Comparison of ENCODE assay signal across 1 cellular context in the genomic region with DNA sequence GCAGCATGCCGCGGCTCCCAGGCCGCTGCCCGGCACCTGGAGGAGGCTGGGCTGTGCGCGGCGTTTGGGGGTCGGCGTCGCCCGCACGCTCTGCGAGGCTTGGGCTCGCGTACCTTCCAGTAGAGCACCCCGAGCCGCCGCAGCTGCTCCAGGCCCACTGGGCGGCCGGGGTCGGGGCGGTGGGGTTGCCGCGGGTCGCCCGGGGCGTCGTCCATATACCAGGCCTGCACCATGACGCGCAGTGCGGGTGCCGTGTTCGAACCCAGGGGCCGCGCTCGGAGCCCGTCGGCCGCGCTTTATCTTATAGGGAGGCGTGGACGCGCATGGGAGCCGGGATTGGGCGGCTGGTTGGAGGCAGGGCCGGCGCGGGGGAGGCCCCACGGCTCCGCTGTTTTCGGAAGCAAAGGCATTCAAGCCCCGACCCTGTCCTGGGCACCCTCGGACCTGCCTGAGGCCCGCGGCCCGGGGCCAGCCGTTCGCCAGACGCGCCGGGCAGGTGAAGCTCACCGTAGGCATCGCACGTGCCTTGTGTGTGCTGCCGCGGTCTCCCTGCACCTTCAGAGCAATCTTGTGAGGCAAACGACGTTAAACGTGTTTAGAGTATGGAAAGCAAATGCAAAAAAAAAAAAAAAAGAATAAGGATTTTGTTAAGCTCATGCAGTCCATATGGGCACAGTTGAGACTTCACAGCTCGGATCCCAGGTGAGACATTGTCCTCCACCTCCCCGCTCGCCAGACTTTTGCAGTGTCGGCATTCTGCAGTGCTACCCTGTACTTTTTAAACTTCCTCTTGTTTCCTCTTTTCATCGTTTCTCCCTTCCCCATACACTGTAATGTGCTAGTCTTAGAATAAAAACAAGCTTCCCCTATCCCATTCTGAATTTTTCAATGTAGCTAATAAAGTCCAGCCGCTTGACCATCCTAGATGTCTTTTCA.
A peak's percentile ranks its signal among the peaks of the same experiment; 100 is the strongest.
TF ChIP-seq lines count a peak whose summit lies in the region.

A gene with protein sequence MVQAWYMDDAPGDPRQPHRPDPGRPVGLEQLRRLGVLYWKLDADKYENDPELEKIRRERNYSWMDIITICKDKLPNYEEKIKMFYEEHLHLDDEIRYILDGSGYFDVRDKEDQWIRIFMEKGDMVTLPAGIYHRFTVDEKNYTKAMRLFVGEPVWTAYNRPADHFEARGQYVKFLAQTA (minus strand): TSS at position 277 of the 936 bp plus-strand sequence. CDS start 44 bp downstream, at position 233.

TF ChIP-seq in K562, 482 proteins besides CTCF, POLR2A, EP300 and RAD21 (continued from another document and continues in another):
- TF ChIP-seq, protein P1, sequence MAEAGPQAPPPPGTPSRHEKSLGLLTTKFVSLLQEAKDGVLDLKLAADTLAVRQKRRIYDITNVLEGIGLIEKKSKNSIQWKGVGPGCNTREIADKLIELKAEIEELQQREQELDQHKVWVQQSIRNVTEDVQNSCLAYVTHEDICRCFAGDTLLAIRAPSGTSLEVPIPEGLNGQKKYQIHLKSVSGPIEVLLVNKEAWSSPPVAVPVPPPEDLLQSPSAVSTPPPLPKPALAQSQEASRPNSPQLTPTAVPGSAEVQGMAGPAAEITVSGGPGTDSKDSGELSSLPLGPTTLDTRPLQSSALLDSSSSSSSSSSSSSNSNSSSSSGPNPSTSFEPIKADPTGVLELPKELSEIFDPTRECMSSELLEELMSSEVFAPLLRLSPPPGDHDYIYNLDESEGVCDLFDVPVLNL (CRISPR knock-in tag; IDR thresholded peaks at IDR 0.05; ENCODE audit: low read depth) = peak; percentile 25; the same call in 1 of the 2 replicates
- TF ChIP-seq NFXL1 (CRISPR knock-in tag; IDR thresholded peaks at IDR 0.05) = no peak
- no peak for TF ChIP-seq FOXJ2 (tag; IDR thresholded peaks at IDR 0.05)
- TF ChIP-seq PURB (CRISPR knock-in tag; IDR thresholded peaks at IDR 0.05; ENCODE audit: low read depth) = no peak
- TF ChIP-seq ZFPM2 (CRISPR knock-in tag; IDR thresholded peaks at IDR 0.05) = no peak
- TF ChIP-seq, protein P2, sequence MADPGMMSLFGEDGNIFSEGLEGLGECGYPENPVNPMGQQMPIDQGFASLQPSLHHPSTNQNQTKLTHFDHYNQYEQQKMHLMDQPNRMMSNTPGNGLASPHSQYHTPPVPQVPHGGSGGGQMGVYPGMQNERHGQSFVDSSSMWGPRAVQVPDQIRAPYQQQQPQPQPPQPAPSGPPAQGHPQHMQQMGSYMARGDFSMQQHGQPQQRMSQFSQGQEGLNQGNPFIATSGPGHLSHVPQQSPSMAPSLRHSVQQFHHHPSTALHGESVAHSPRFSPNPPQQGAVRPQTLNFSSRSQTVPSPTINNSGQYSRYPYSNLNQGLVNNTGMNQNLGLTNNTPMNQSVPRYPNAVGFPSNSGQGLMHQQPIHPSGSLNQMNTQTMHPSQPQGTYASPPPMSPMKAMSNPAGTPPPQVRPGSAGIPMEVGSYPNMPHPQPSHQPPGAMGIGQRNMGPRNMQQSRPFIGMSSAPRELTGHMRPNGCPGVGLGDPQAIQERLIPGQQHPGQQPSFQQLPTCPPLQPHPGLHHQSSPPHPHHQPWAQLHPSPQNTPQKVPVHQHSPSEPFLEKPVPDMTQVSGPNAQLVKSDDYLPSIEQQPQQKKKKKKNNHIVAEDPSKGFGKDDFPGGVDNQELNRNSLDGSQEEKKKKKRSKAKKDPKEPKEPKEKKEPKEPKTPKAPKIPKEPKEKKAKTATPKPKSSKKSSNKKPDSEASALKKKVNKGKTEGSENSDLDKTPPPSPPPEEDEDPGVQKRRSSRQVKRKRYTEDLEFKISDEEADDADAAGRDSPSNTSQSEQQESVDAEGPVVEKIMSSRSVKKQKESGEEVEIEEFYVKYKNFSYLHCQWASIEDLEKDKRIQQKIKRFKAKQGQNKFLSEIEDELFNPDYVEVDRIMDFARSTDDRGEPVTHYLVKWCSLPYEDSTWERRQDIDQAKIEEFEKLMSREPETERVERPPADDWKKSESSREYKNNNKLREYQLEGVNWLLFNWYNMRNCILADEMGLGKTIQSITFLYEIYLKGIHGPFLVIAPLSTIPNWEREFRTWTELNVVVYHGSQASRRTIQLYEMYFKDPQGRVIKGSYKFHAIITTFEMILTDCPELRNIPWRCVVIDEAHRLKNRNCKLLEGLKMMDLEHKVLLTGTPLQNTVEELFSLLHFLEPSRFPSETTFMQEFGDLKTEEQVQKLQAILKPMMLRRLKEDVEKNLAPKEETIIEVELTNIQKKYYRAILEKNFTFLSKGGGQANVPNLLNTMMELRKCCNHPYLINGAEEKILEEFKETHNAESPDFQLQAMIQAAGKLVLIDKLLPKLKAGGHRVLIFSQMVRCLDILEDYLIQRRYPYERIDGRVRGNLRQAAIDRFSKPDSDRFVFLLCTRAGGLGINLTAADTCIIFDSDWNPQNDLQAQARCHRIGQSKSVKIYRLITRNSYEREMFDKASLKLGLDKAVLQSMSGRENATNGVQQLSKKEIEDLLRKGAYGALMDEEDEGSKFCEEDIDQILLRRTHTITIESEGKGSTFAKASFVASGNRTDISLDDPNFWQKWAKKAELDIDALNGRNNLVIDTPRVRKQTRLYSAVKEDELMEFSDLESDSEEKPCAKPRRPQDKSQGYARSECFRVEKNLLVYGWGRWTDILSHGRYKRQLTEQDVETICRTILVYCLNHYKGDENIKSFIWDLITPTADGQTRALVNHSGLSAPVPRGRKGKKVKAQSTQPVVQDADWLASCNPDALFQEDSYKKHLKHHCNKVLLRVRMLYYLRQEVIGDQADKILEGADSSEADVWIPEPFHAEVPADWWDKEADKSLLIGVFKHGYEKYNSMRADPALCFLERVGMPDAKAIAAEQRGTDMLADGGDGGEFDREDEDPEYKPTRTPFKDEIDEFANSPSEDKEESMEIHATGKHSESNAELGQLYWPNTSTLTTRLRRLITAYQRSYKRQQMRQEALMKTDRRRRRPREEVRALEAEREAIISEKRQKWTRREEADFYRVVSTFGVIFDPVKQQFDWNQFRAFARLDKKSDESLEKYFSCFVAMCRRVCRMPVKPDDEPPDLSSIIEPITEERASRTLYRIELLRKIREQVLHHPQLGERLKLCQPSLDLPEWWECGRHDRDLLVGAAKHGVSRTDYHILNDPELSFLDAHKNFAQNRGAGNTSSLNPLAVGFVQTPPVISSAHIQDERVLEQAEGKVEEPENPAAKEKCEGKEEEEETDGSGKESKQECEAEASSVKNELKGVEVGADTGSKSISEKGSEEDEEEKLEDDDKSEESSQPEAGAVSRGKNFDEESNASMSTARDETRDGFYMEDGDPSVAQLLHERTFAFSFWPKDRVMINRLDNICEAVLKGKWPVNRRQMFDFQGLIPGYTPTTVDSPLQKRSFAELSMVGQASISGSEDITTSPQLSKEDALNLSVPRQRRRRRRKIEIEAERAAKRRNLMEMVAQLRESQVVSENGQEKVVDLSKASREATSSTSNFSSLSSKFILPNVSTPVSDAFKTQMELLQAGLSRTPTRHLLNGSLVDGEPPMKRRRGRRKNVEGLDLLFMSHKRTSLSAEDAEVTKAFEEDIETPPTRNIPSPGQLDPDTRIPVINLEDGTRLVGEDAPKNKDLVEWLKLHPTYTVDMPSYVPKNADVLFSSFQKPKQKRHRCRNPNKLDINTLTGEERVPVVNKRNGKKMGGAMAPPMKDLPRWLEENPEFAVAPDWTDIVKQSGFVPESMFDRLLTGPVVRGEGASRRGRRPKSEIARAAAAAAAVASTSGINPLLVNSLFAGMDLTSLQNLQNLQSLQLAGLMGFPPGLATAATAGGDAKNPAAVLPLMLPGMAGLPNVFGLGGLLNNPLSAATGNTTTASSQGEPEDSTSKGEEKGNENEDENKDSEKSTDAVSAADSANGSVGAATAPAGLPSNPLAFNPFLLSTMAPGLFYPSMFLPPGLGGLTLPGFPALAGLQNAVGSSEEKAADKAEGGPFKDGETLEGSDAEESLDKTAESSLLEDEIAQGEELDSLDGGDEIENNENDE (IDR thresholded peaks at IDR 0.05; ENCODE audit: low read depth, low read length) = no peak
- TF ChIP-seq, protein P3, sequence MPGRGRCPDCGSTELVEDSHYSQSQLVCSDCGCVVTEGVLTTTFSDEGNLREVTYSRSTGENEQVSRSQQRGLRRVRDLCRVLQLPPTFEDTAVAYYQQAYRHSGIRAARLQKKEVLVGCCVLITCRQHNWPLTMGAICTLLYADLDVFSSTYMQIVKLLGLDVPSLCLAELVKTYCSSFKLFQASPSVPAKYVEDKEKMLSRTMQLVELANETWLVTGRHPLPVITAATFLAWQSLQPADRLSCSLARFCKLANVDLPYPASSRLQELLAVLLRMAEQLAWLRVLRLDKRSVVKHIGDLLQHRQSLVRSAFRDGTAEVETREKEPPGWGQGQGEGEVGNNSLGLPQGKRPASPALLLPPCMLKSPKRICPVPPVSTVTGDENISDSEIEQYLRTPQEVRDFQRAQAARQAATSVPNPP (IDR thresholded peaks at IDR 0.05; ENCODE audit: borderline replicate concordance, insufficient read depth, insufficient read length) = no peak
- TF ChIP-seq, protein P4, sequence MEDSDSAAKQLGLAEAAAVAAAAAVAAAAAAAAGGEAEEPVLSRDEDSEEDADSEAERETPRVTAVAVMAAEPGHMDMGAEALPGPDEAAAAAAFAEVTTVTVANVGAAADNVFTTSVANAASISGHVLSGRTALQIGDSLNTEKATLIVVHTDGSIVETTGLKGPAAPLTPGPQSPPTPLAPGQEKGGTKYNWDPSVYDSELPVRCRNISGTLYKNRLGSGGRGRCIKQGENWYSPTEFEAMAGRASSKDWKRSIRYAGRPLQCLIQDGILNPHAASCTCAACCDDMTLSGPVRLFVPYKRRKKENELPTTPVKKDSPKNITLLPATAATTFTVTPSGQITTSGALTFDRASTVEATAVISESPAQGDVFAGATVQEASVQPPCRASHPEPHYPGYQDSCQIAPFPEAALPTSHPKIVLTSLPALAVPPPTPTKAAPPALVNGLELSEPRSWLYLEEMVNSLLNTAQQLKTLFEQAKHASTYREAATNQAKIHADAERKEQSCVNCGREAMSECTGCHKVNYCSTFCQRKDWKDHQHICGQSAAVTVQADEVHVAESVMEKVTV (CRISPR knock-in tag; IDR thresholded peaks at IDR 0.05) = 0 out of 2 replicates have a peak, but pooled peaks have one; percentile 30
- no peak for TF ChIP-seq MTA1 (IDR thresholded peaks at IDR 0.05; ENCODE audit: borderline replicate concordance)
- TF ChIP-seq FOXM1 (IDR thresholded peaks at IDR 0.05; ENCODE audit: low read depth) = no peak
- TF ChIP-seq FOXM1 (CRISPR knock-in tag; IDR thresholded peaks at IDR 0.05; ENCODE audit: low read depth) = no peak; the same call in 1 of the 2 replicates
- no peak for TF ChIP-seq MCM5 (IDR thresholded peaks at IDR 0.05; ENCODE audit: low read depth)
- TF ChIP-seq, protein P5, sequence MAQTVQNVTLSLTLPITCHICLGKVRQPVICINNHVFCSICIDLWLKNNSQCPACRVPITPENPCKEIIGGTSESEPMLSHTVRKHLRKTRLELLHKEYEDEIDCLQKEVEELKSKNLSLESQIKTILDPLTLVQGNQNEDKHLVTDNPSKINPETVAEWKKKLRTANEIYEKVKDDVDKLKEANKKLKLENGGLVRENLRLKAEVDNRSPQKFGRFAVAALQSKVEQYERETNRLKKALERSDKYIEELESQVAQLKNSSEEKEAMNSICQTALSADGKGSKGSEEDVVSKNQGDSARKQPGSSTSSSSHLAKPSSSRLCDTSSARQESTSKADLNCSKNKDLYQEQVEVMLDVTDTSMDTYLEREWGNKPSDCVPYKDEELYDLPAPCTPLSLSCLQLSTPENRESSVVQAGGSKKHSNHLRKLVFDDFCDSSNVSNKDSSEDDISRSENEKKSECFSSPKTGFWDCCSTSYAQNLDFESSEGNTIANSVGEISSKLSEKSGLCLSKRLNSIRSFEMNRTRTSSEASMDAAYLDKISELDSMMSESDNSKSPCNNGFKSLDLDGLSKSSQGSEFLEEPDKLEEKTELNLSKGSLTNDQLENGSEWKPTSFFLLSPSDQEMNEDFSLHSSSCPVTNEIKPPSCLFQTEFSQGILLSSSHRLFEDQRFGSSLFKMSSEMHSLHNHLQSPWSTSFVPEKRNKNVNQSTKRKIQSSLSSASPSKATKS (CRISPR knock-in tag; IDR thresholded peaks at IDR 0.05) = 0 out of 2 replicates have a peak, but pooled peaks have one; percentile 17
- peak; percentile 66 for TF ChIP-seq ZNF316 (IDR thresholded peaks at IDR 0.05)
- TF ChIP-seq KDM2B (CRISPR knock-in tag; IDR thresholded peaks at IDR 0.05) = no peak
- no peak for TF ChIP-seq TCFL5 (CRISPR knock-in tag; conservative IDR thresholded peaks at IDR 0.05)
- no peak for TF ChIP-seq ZNF436 (CRISPR knock-in tag; IDR thresholded peaks at IDR 0.05)
- TF ChIP-seq ZNF311 (CRISPR knock-in tag; IDR thresholded peaks at IDR 0.05) = no peak
- no peak for TF ChIP-seq FOS (IDR thresholded peaks at IDR 0.05; ENCODE audit: extremely low read depth, insufficient read length)
- TF ChIP-seq, protein P6, sequence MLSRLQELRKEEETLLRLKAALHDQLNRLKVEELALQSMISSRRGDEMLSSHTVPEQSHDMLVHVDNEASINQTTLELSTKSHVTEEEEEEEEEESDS (CRISPR knock-in tag; IDR thresholded peaks at IDR 0.05) = no peak
- TF ChIP-seq PHF8 (IDR thresholded peaks at IDR 0.05; ENCODE audit: borderline replicate concordance, low read length) = peak; percentile 83
- no peak for TF ChIP-seq ZNF175 (CRISPR knock-in tag; IDR thresholded peaks at IDR 0.05; ENCODE audit: low read depth)
- TF ChIP-seq RBBP5 (IDR thresholded peaks at IDR 0.05; ENCODE audit: borderline replicate concordance, insufficient read depth, low read length, poor library complexity, severe bottlenecking) = peak; percentile 74
- peak; percentile 27; the same call in 1 of the 2 replicates for TF ChIP-seq SMAD3 (CRISPR knock-in tag; conservative IDR thresholded peaks at IDR 0.05)
- TF ChIP-seq BMI1 (IDR thresholded peaks at IDR 0.05; ENCODE audit: low read length) = no peak
- TF ChIP-seq ZNF263 (CRISPR knock-in tag; IDR thresholded peaks at IDR 0.05; ENCODE audit: borderline replicate concordance) = peak; percentile 38; the same call in 1 of the 2 replicates
- TF ChIP-seq, protein P7, sequence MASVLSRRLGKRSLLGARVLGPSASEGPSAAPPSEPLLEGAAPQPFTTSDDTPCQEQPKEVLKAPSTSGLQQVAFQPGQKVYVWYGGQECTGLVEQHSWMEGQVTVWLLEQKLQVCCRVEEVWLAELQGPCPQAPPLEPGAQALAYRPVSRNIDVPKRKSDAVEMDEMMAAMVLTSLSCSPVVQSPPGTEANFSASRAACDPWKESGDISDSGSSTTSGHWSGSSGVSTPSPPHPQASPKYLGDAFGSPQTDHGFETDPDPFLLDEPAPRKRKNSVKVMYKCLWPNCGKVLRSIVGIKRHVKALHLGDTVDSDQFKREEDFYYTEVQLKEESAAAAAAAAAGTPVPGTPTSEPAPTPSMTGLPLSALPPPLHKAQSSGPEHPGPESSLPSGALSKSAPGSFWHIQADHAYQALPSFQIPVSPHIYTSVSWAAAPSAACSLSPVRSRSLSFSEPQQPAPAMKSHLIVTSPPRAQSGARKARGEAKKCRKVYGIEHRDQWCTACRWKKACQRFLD (CRISPR knock-in tag; IDR thresholded peaks at IDR 0.05) = no peak; the same call in 1 of the 2 replicates
- TF ChIP-seq E2F3 (CRISPR knock-in tag; IDR thresholded peaks at IDR 0.05) = 0 out of 2 replicates have a peak, but pooled peaks have one; percentile 10
- TF ChIP-seq CREB1 (IDR thresholded peaks at IDR 0.05) = peak; percentile 55
- TF ChIP-seq CREB1 (CRISPR knock-in tag; IDR thresholded peaks at IDR 0.05) = peak; percentile 55
- peak; percentile 5 to 95; a peak in 2 of 4 replicates for TF ChIP-seq NONO (IDR thresholded peaks at IDR 0.05; ENCODE audit: low read depth in 2 of 2, low read length in 1 of 2)
- no peak for TF ChIP-seq TRIM24 (IDR thresholded peaks at IDR 0.05)
- no peak for TF ChIP-seq MEF2A (IDR thresholded peaks at IDR 0.05; ENCODE audit: control insufficient read depth, low read depth, low read length)
